10 cellular contexts compared by ENCODE assay signal in the genomic region with DNA sequence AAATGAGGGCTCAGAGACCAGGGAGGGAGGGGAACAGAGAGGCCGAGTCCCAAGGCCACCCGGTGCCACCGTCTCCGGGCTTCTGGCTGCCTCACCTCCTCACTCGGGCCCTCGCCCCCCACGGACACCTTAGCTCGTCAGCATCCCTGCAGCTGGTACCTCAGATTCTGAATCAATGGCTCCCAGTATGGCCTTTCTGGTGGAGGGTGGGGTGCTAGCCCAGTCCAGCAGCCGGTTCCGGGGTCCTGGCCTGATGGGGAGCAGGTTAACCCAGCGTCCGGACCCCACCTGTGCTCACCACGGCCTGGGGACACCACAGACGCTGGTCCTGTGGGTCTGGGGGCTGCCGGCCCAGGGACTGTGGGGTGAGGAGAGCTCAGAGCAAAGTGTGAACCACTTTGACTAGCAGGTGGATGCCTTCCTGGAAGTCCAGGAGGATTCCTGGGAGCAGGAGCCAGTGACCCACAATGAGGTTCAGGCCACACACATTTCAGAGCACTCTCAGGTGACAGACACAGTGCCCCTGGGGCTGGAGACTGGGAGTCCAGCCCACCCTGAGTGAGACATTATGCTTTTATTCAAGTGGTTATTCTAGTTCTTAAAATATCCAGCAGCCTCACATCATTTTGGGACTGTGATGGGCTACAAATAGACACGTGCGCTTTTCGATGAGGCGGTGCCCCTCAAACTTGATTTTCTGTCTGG. TPM values are rescaled to one million over a fixed set of nuclear protein-coding genes. Genes with fewer than 3 reads are reported as not detected.
DNase-seq lines count a peak whose midpoint lies in the region; ATAC-seq, FAIRE-seq and TF ChIP-seq lines count a peak whose summit lies in the region.
"Had no signal": no experiment of that assay in that cellular context is flagged by ENCODE, and none has a peak within 500 bp of the region (broad histone marks: within the 10 kb centered on the region; RNA-seq: fewer than 3 reads in every experiment).

No MANE protein-coding gene starts in this region.

- no peaks in the 10 kb centered on the region for H3F3A ChIP-seq in OCI-LY1 (ENCODE audit: insufficient read depth, low read length)

- H3K9me2 ChIP-seq in OCI-LY1 (ENCODE audit: low read depth, low read length): no peaks in the 10 kb centered on the region

- peaks cover 95% of the 10 kb centered on the region for H3K4me1 ChIP-seq in OCI-LY1 (ENCODE audit: insufficient read depth, low read length, severe bottlenecking)
- H3K4me1 ChIP-seq in endodermal cell (ENCODE audit: control insufficient read depth, insufficient read depth, low read length): no peaks in the 10 kb centered on the region
- peaks cover 67% of the 10 kb centered on the region for H3K4me1 ChIP-seq in skeletal muscle satellite cell (ENCODE audit: control insufficient read depth, insufficient read depth, low read length)
- no peaks in the 10 kb centered on the region for H3K4me1 ChIP-seq in small intestine (ENCODE audit: control insufficient read depth in 2 of 2, insufficient read depth in 1 of 2, low read depth in 1 of 2, low read length in 1 of 2)

- WGBS in endodermal cell (ENCODE audit: insufficient coverage in 1 of 2, insufficient read length in 1 of 2), 2 experiments: 78 to 85% methylated on average over 11 to 19 of the region's 19 CpGs
- 74 to 77% (median 77%) methylated on average over 19 of the region's 19 CpGs for WGBS in small intestine, 3 donors

- H3K27me3 Mint-ChIP-seq in T-helper 1 cell treated with Interleukin-12 subunit alpha and Interleukin-12 subunit beta and Interleukin-4 antibody, amounts not matched to agents 30 μg/mL and 1 μg/mL, for 36 hours (ENCODE audit: low read depth): no peaks in the 10 kb centered on the region
- peaks cover 14% of the 10 kb centered on the region for H3K27me3 Mint-ChIP-seq in endodermal cell (ENCODE audit: insufficient read depth)

- no peaks in the 10 kb centered on the region for H4K20me1 ChIP-seq in OCI-LY1 (ENCODE audit: insufficient read depth, low read length)

- peak overlapping the region; percentile 80 for H3K27ac ChIP-seq in OCI-LY1 (ENCODE audit: low read depth, low read length, poor library complexity, severe bottlenecking)
- H3K27ac ChIP-seq in endodermal cell (ENCODE audit: low read depth, low read length): no peak overlapping the region
- H3K27ac ChIP-seq in small intestine (ENCODE audit: low read depth in 1 of 2, low read length in 1 of 2): no peak overlapping the region

- H3K9me3 Mint-ChIP-seq in T-helper 1 cell treated with Interleukin-12 subunit alpha and Interleukin-12 subunit beta and Interleukin-4 antibody, amounts not matched to agents 30 μg/mL and 1 μg/mL, for 36 hours: no peaks in the 10 kb centered on the region
- no peaks in the 10 kb centered on the region for H3K9me3 Mint-ChIP-seq in endodermal cell

- H3K4me1 Mint-ChIP-seq in T-helper 1 cell treated with Interleukin-12 subunit alpha and Interleukin-12 subunit beta and Interleukin-4 antibody, amounts not matched to agents 30 μg/mL and 1 μg/mL, for 36 hours (ENCODE audit: low read depth): peaks cover 52% of the 10 kb centered on the region
- no peaks in the 10 kb centered on the region for H3K4me1 Mint-ChIP-seq in endodermal cell

- H3K4me3 ChIP-seq in OCI-LY1 (ENCODE audit: low read depth, low read length, poor library complexity, severe bottlenecking) (peak overlapping the region; percentile 49), endodermal cell (ENCODE audit: low read length) (no peak overlapping the region), skeletal muscle satellite cell (ENCODE audit: low read length) (no peak overlapping the region), small intestine (ENCODE audit: low read depth in 1 of 2, low read length in 2 of 2) (no peak overlapping the region)

- H3K9ac ChIP-seq in OCI-LY1 (ENCODE audit: low read length) (peak overlapping the region; percentile 67), endodermal cell (ENCODE audit: extremely low read depth, low read length, poor library complexity, severe bottlenecking) (no peak overlapping the region), skeletal muscle satellite cell (ENCODE audit: low read depth, low read length) (peak overlapping the region; percentile 92)

- peak overlapping the region; percentile 57 for H3K4me3 Mint-ChIP-seq in T-helper 1 cell treated with Interleukin-12 subunit alpha and Interleukin-12 subunit beta and Interleukin-4 antibody, amounts not matched to agents 30 μg/mL and 1 μg/mL, for 36 hours
- peak overlapping the region; percentile 31 for H3K4me3 Mint-ChIP-seq in endodermal cell

- peaks cover 4% of the 10 kb centered on the region for H3K36me3 Mint-ChIP-seq in T-helper 1 cell treated with Interleukin-12 subunit alpha and Interleukin-12 subunit beta and Interleukin-4 antibody, amounts not matched to agents 30 μg/mL and 1 μg/mL, for 36 hours (ENCODE audit: low read depth)
- H3K36me3 Mint-ChIP-seq in endodermal cell (ENCODE audit: low read depth): no peaks in the 10 kb centered on the region

- H3K27me3 ChIP-seq in OCI-LY1 (ENCODE audit: insufficient read depth, low read length) (no peaks in the 10 kb centered on the region), endodermal cell (ENCODE audit: control insufficient read depth, insufficient read depth, low read length, poor library complexity, severe bottlenecking) (peaks cover 37% of the 10 kb centered on the region), skeletal muscle satellite cell (ENCODE audit: control insufficient read depth, insufficient read depth, low read length) (no peaks in the 10 kb centered on the region), small intestine (ENCODE audit: control insufficient read depth in 2 of 2, insufficient read depth in 2 of 2, low read length in 2 of 2) (no peaks in the 10 kb centered on the region)

- no peaks in the 10 kb centered on the region for H3K36me3 ChIP-seq in OCI-LY1 (ENCODE audit: insufficient read depth, low read length)
- H3K36me3 ChIP-seq in endodermal cell (ENCODE audit: control insufficient read depth, insufficient read depth, low read length): no peaks in the 10 kb centered on the region
- peaks cover 32% of the 10 kb centered on the region for H3K36me3 ChIP-seq in skeletal muscle satellite cell (ENCODE audit: insufficient read depth, low read length)
- H3K36me3 ChIP-seq in small intestine (ENCODE audit: control insufficient read depth in 2 of 2, insufficient read depth in 2 of 2, low read length in 2 of 2): no peaks in the 10 kb centered on the region
- H3K36me3 ChIP-seq: gastroesophageal sphincter had no signal

- peak overlapping the region; percentile 85 for H3K27ac Mint-ChIP-seq in T-helper 1 cell treated with Interleukin-12 subunit alpha and Interleukin-12 subunit beta and Interleukin-4 antibody, amounts not matched to agents 30 μg/mL and 1 μg/mL, for 36 hours
- no peak overlapping the region for H3K27ac Mint-ChIP-seq in endodermal cell

- ATAC-seq in GM18873 (IDR thresholded peaks at IDR 0.05; ENCODE audit: low FRiP score, unreplicated experiment): no peak
- ATAC-seq in HG03460 (IDR thresholded peaks at IDR 0.05; ENCODE audit: unreplicated experiment): no peak
- ATAC-seq: gastroesophageal sphincter had no signal

- H2AFZ ChIP-seq in OCI-LY1 (ENCODE audit: low read length): no peak overlapping the region

- DNase-seq in T-helper 1 cell (no peak), endodermal cell (peak; percentile 45), small intestine (no peak)
- DNase-seq: NCI-H2029 treated with DMSO at 0.1 percent for 48 hours had no signal

- no peaks in the 10 kb centered on the region for H3K79me2 ChIP-seq in OCI-LY1 (ENCODE audit: insufficient read depth, low read length)

- FAIRE-seq in small intestine (lab: Jason Lieb, UNC): no peak

- H3K9me3 ChIP-seq in OCI-LY1 (ENCODE audit: low read length): no peaks in the 10 kb centered on the region
- no peaks in the 10 kb centered on the region for H3K9me3 ChIP-seq in endodermal cell (ENCODE audit: control insufficient read depth, low read length)
- no peaks in the 10 kb centered on the region for H3K9me3 ChIP-seq in skeletal muscle satellite cell (replicated peaks; ENCODE audit: low read length)
- H3K9me3 ChIP-seq in small intestine (ENCODE audit: control insufficient read depth, low read depth): no peaks in the 10 kb centered on the region
- H3K9me3 ChIP-seq: gastroesophageal sphincter had no signal

- TF ChIP-seq CTCF in OCI-LY1 (IDR thresholded peaks at IDR 0.05; ENCODE audit: low read length) (no peak), endodermal cell (conservative IDR thresholded peaks at IDR 0.05) (no peak)

- H3K4me2 ChIP-seq in OCI-LY1 (ENCODE audit: low read length) (peak overlapping the region; percentile 67), skeletal muscle satellite cell (ENCODE audit: low read length) (peak overlapping the region; percentile 79)

RNA-seq across cellular contexts. Expression of a gene that starts 53.3 kb away (rescaled TPM):
- total RNA-seq in endodermal cell: 1 to 10 TPM; 1.4 to 2.0 TPM
- polyA plus RNA-seq in endodermal cell (2013, experiment 1 of 2): 1.3 TPM
- 1.2 TPM for polyA plus RNA-seq in endodermal cell (2013, experiment 2 of 2)
- total RNA-seq in skeletal muscle satellite cell (2012; rRNA removed): 8.1 and 9.8 TPM in 2 replicates
- polyA plus RNA-seq in small intestine: 1 to 10 TPM in 1 of 3 donors, under 1 TPM in 2; 0.22 to 1.1 (median 0.82) TPM
